ENCODE assay signal across 1 cellular context in the genomic region with DNA sequence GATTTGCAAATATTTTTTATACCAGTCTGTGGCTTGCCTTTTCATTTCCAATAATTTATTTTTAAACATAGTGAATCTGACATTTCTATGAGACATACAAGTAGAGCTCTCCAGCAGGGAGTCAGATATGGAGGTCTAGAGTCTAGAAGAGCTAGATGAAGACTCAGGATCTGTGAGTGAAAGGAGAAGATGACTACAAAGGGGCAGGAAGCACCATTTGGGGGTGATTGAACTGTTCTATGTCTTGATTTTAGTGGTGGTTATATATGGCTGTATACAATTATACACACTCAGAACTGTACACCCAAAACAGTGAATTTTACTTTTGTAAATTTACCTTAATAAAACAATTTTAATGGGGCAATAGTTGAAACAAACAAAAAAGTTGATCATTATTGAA.
TF ChIP-seq lines count a peak whose summit lies in the region.

No MANE protein-coding gene starts in this region.

TF ChIP-seq in SK-N-SH, 30 proteins besides CTCF, POLR2A, EP300 and RAD21 (continued from another document):
- TF ChIP-seq, protein P1, sequence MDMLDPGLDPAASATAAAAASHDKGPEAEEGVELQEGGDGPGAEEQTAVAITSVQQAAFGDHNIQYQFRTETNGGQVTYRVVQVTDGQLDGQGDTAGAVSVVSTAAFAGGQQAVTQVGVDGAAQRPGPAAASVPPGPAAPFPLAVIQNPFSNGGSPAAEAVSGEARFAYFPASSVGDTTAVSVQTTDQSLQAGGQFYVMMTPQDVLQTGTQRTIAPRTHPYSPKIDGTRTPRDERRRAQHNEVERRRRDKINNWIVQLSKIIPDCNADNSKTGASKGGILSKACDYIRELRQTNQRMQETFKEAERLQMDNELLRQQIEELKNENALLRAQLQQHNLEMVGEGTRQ (IDR thresholded peaks at IDR 0.05; ENCODE audit: borderline replicate concordance, low read depth, low read length) = no peak
- no peak for TF ChIP-seq POLR2AphosphoS5 (IDR thresholded peaks at IDR 0.05; ENCODE audit: low read depth, low read length)
- TF ChIP-seq FOXJ3 (CRISPR knock-in tag; IDR thresholded peaks at IDR 0.05) = no peak
- TF ChIP-seq EZH2phosphoT487 (IDR thresholded peaks at IDR 0.05; ENCODE audit: borderline replicate concordance, low read depth) = no peak
- TF ChIP-seq, protein P2, sequence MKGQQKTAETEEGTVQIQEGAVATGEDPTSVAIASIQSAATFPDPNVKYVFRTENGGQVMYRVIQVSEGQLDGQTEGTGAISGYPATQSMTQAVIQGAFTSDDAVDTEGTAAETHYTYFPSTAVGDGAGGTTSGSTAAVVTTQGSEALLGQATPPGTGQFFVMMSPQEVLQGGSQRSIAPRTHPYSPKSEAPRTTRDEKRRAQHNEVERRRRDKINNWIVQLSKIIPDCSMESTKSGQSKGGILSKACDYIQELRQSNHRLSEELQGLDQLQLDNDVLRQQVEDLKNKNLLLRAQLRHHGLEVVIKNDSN (IDR thresholded peaks at IDR 0.05; ENCODE audit: borderline replicate concordance, low read depth) = no peak
- no peak for TF ChIP-seq MEF2A (IDR thresholded peaks at IDR 0.05; ENCODE audit: borderline replicate concordance, low read depth)
